In the genomic region with DNA sequence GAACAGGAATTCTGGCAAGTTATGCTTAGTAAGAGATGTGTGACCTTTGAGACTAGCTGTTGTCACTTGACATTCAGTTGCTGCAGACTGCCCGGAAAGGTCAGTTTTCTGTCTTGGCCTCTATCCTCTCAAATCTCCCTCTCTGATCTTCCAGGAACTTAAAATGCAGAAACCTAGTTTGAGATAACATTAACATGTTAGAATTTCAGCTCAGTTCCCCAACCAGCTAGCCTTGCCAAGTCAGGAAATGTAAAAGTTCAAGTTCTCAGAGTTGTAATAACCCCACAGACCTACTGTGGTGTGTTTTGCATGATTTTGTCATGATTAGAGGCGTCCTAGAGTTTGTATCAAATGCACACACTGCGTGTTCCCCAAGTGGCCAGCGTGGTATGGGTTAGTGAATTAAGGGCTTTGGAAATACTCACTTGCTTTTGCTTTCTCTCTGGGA, we compare ENCODE assay signal across 18 cellular contexts. TPM values are rescaled to one million over a fixed set of nuclear protein-coding genes. Genes with fewer than 3 reads are reported as not detected.
DNase-seq lines count a peak whose midpoint lies in the region; ATAC-seq, FAIRE-seq and TF ChIP-seq lines count a peak whose summit lies in the region.
"Had no signal": no experiment of that assay in that cellular context is flagged by ENCODE, and none has a peak within 500 bp of the region (broad histone marks: within the 10 kb centered on the region; RNA-seq: fewer than 3 reads in every experiment).

No MANE protein-coding gene starts in this region.

- no peaks in the 10 kb centered on the region for H3K27me3 ChIP-seq in BLaER1 treated with 17β-estradiol and CSF1 and Interleukin-3, amounts not matched to agents 10 nM and 100 nM
- H3K27me3 ChIP-seq in HepG2 (ENCODE audit: control insufficient read depth in 1 of 2, insufficient read depth in 2 of 2, low read length in 2 of 2): no peaks in the 10 kb centered on the region; a peak in 1 of 5 replicates

- peak overlapping the region; percentile 1 to 95 (median 85); a peak in 19 of 22 replicates for H3K4me2 ChIP-seq in BLaER1 treated with 17β-estradiol and CSF1 and Interleukin-3, amounts not matched to agents 10 nM and 100 nM
- no peak overlapping the region for H3K4me2 ChIP-seq in HepG2 (ENCODE audit: low read depth, low read length)

- peak overlapping the region; percentile 75 for H3K4me3 Mint-ChIP-seq in activated T-helper 1 cell treated with anti-CD3 and anti-CD28 coated beads, Interleukin-12 subunit alpha, Interleukin-12 subunit beta, Interleukin-2, Interleukin-4 antibody, amounts not matched to agents 30 ng/mL and 10 ng/mL and 1 ng/mL, durations not matched to agents 14 hours and 24 hours and 36 hours
- H3K4me3 Mint-ChIP-seq: H9 had no signal

- POLR2A ChIA-PET in GM10248 (lab: Yijun Ruan, JAX) (interaction anchor here (0.6 to 2.0 kb wide), 2 partner anchors 53 to 55 kb away, joined by 3 to 11 read pairs; a partner anchor contains a TSS), HepG2 (lab: Yijun Ruan, JAX) (interaction anchor here (1.7 kb wide), 1 partner anchor 118 kb away, joined by 5 read pairs; no protein-coding TSS in a partner anchor)

- peak; percentile 42 for ATAC-seq in HepG2
- ATAC-seq: sciatic nerve had no signal

- TF ChIP-seq RAD21 in HepG2 (CRISPR knock-in tag; IDR thresholded peaks at IDR 0.05): no peak

- H3K9ac ChIP-seq in BLaER1 treated with 17β-estradiol and CSF1 and Interleukin-3, amounts not matched to agents 10 nM and 100 nM: no peak overlapping the region
- H3K9ac ChIP-seq in HepG2 (ENCODE audit: insufficient read depth, low read depth, low read length): no peak overlapping the region

- BruUV-seq in HepG2 (replicated peaks; lab: Mats Ljungman, UMichigan): no TSS peak

- H3K9me3 ChIP-seq in BLaER1 treated with 17β-estradiol and CSF1 and Interleukin-3, amounts not matched to agents 10 nM and 100 nM (replicated peaks in 1 of 11): peaks cover 0 to 8% (median 0%) of the 10 kb centered on the region in 11 experiments; a peak in 3 of 22 replicates
- H3K9me3 ChIP-seq in HepG2 (ENCODE audit: low read length): no peaks in the 10 kb centered on the region

- H4K20me1 ChIP-seq in BLaER1 treated with 17β-estradiol and CSF1 and Interleukin-3, amounts not matched to agents 10 nM and 100 nM: peaks cover 0 to 26% (median 0%) of the 10 kb centered on the region in 11 experiments; a peak in 7 of 22 replicates
- no peaks in the 10 kb centered on the region for H4K20me1 ChIP-seq in HepG2 (ENCODE audit: insufficient read depth, low read length)

- peak overlapping the region; percentile 85 for H3K27ac Mint-ChIP-seq in activated T-helper 1 cell treated with anti-CD3 and anti-CD28 coated beads, Interleukin-12 subunit alpha, Interleukin-12 subunit beta, Interleukin-2, Interleukin-4 antibody, amounts not matched to agents 30 ng/mL and 10 ng/mL and 1 ng/mL, durations not matched to agents 14 hours and 24 hours and 36 hours
- H3K27ac Mint-ChIP-seq: H9 had no signal

- peak overlapping the region in 4 of 11 experiments; percentile 15 to 73 (median 39); a peak in 9 of 22 replicates for H3K27ac ChIP-seq in BLaER1 treated with 17β-estradiol and CSF1 and Interleukin-3, amounts not matched to agents 10 nM and 100 nM
- H3K27ac ChIP-seq in HepG2 (ENCODE audit: extremely low read length, insufficient read depth, low read length): no peak overlapping the region

- peaks cover 63 to 95% (median 78%) of the 10 kb centered on the region in 10 experiments for H3K4me1 ChIP-seq in BLaER1 treated with 17β-estradiol and CSF1 and Interleukin-3, amounts not matched to agents 10 nM and 100 nM
- peaks cover 16% of the 10 kb centered on the region for H3K4me1 ChIP-seq in HepG2 (ENCODE audit: insufficient read depth, low read length)

- no peaks in the 10 kb centered on the region for H3K27me3 Mint-ChIP-seq in activated T-helper 1 cell treated with anti-CD3 and anti-CD28 coated beads, Interleukin-12 subunit alpha, Interleukin-12 subunit beta, Interleukin-2, Interleukin-4 antibody, amounts not matched to agents 30 ng/mL and 10 ng/mL and 1 ng/mL, durations not matched to agents 14 hours and 24 hours and 36 hours (ENCODE audit: insufficient read depth)

- no peaks in the 10 kb centered on the region for H3K79me2 ChIP-seq in HepG2 (ENCODE audit: insufficient read depth, low read length)

- intact Hi-C loops in activated T-helper 1 cell treated with anti-CD3 and anti-CD28 coated beads, Interleukin-12 subunit alpha, Interleukin-12 subunit beta, Interleukin-2, Interleukin-4 antibody, amounts not matched to agents 30 ng/mL and 10 ng/mL and 1 ng/mL, durations not matched to agents 14 hours and 24 hours and 36 hours (cut with micrococcal nuclease): loop anchor here (1.0 to 5.0 kb wide), 7 partner anchors 18 to 353 kb away; a partner anchor contains a TSS
- intact Hi-C loops in HepG2 (cut with micrococcal nuclease; ENCODE audit: unreplicated experiment): no loop called here

- in situ Hi-C loops in HepG2 (cut with HindIII; ENCODE audit: extremely low pct_ligation_motif_present, low pct_unique_long_range_greater_than_20kb): no loop called here

- TF ChIP-seq POLR2A in HepG2 (IDR thresholded peaks at IDR 0.05; ENCODE audit: insufficient read depth in 1 of 2, low read depth in 2 of 2, low read length in 2 of 2): no peak

- no peaks in the 10 kb centered on the region for H3K9me3 Mint-ChIP-seq in activated T-helper 1 cell treated with anti-CD3 and anti-CD28 coated beads, Interleukin-12 subunit alpha, Interleukin-12 subunit beta, Interleukin-2, Interleukin-4 antibody, amounts not matched to agents 30 ng/mL and 10 ng/mL and 1 ng/mL, durations not matched to agents 14 hours and 24 hours and 36 hours

- no peak overlapping the region for H3K4me3 ChIP-seq in BLaER1 treated with 17β-estradiol and CSF1 and Interleukin-3, amounts not matched to agents 10 nM and 100 nM
- H3K4me3 ChIP-seq in HepG2 (replicated peaks in 1 of 3; ENCODE audit: insufficient read depth in 1 of 3, low read depth in 2 of 3, low read length in 3 of 3): no peak overlapping the region

- H3K36me3 Mint-ChIP-seq in activated T-helper 1 cell treated with anti-CD3 and anti-CD28 coated beads, Interleukin-12 subunit alpha, Interleukin-12 subunit beta, Interleukin-2, Interleukin-4 antibody, amounts not matched to agents 30 ng/mL and 10 ng/mL and 1 ng/mL, durations not matched to agents 14 hours and 24 hours and 36 hours (ENCODE audit: low read depth): peaks cover 3% of the 10 kb centered on the region

- H3K4me1 Mint-ChIP-seq in activated T-helper 1 cell treated with anti-CD3 and anti-CD28 coated beads, Interleukin-12 subunit alpha, Interleukin-12 subunit beta, Interleukin-2, Interleukin-4 antibody, amounts not matched to agents 30 ng/mL and 10 ng/mL and 1 ng/mL, durations not matched to agents 14 hours and 24 hours and 36 hours (ENCODE audit: low read depth): peaks cover 58% of the 10 kb centered on the region
- H3K4me1 Mint-ChIP-seq: H9 had no signal

- CTCF ChIA-PET in GM10248 (lab: Yijun Ruan, JAX) (interaction anchor here (0.6 to 17.6 kb wide), 12 partner anchors 9 to 170 kb away, joined by 3 to 420 read pairs (median 4); no protein-coding TSS in a partner anchor), HepG2 (lab: Yijun Ruan, JAX; ENCODE audit: low intra/inter-chr PET ratio, low total read pairs) (no interaction called here)

- no peak overlapping the region for H2AFZ ChIP-seq in HepG2 (ENCODE audit: low read length)

- peaks cover 0 to 15% (median 9%) of the 10 kb centered on the region in 11 experiments; a peak in 7 of 22 replicates for H3K36me3 ChIP-seq in BLaER1 treated with 17β-estradiol and CSF1 and Interleukin-3, amounts not matched to agents 10 nM and 100 nM
- no peaks in the 10 kb centered on the region for H3K36me3 ChIP-seq in HepG2 (replicated peaks in 1 of 2; ENCODE audit: control insufficient read depth in 1 of 2, insufficient read depth in 2 of 2, low read length in 2 of 2)

- no peak for DNase-seq in GM10248 (ENCODE audit: extremely low spot score)
- no peak for DNase-seq in activated T-helper 1 cell treated with anti-CD3 and anti-CD28 coated beads, Interleukin-12 subunit alpha, Interleukin-12 subunit beta, Interleukin-2, Interleukin-4 antibody, amounts not matched to agents 30 ng/mL and 10 ng/mL and 1 ng/mL, durations not matched to agents 14 hours and 24 hours and 36 hours (ENCODE audit: low spot score)
- no peak for DNase-seq in HepG2 (ENCODE audit: low spot score)
- no peak for DNase-seq in NCI-H2171 (lab: John Stamatoyannopoulos, UW)
- DNase-seq in cortex of kidney (lab: John Stamatoyannopoulos, UW): no peak
- no peak for DNase-seq in occipital lobe (lab: John Stamatoyannopoulos, UW)
- no peak for DNase-seq in SK-N-DZ (ENCODE audit: low spot score)
- DNase-seq: effector memory CD4-positive, alpha-beta T cell; H9; NCI-H1092; SHP77 treated with DMSO at 0.1 percent for 48 hours; stimulated activated naive CD4-positive, alpha-beta T cell; T1000 had no signal

- no peak for FAIRE-seq in HepG2 (lab: Jason Lieb, UNC)
- FAIRE-seq: bronchial epithelial cell, urothelium cell line had no signal

- no peak for TF ChIP-seq EP300 in HepG2 (IDR thresholded peaks at IDR 0.05; ENCODE audit: low read depth in 2 of 2, low read length in 2 of 2)
- TF ChIP-seq EP300 in HepG2 (CRISPR knock-in tag; IDR thresholded peaks at IDR 0.05; ENCODE audit: borderline replicate concordance): no peak

- TF ChIP-seq CTCF in GM10248 (IDR thresholded peaks at IDR 0.05; ENCODE audit: control extremely low read depth, extremely low read depth, low read depth, missing control alignments): peak; percentile 5
- no peak for TF ChIP-seq CTCF in HepG2 (CRISPR knock-in tag; IDR thresholded peaks at IDR 0.05)

- 50% methylated on average over 4 of the region's 4 CpGs for whole genome bisulfite sequencing in HepG2 (ENCODE audit: low lambda C conversion rate)

RNA-seq across cellular contexts. Expression of a gene that starts 46.6 kb away (rescaled TPM):
- total RNA-seq in activated T-helper 1 cell treated with anti-CD3 and anti-CD28 coated beads, Interleukin-12 subunit alpha, Interleukin-12 subunit beta, Interleukin-2, Interleukin-4 antibody, amounts not matched to agents 30 ng/mL and 10 ng/mL and 1 ng/mL, durations not matched to agents 14 hours and 24 hours and 36 hours: 22.0 and 22.1 TPM in 2 replicates
- 29.1 and 32.8 TPM in 2 replicates for total RNA-seq in HepG2 (2016; rRNA removed; fragmentation: Illumina TruSeq; extraction: Trizol)
- 22.6 TPM in 2 replicates for total RNA-seq in HepG2 (2016; cell fraction: cytosol; rRNA removed; fragmentation: Illumina TruSeq; extraction: Trizol; ENCODE audit: low read depth)
- total RNA-seq in HepG2 (2016; cell fraction: insoluble cytoplasmic fraction; rRNA removed; fragmentation: Illumina TruSeq; extraction: Trizol): 25.5 and 31.6 TPM in 2 replicates
- 56.6 and 61.9 TPM in 2 replicates for total RNA-seq in HepG2 (2016; cell fraction: membrane; rRNA removed; fragmentation: Illumina TruSeq; extraction: Trizol)
- 32.2 and 39.4 TPM in 2 replicates for total RNA-seq in HepG2 (2016; cell fraction: nucleus; rRNA removed; fragmentation: Illumina TruSeq; extraction: Trizol)
- polyA plus RNA-seq in HepG2 (2011; rRNA removed): 20.2 and 22.5 TPM in 2 replicates
- 21.7 and 22.6 TPM in 2 replicates for polyA plus RNA-seq in HepG2 (2011; cell fraction: cytosol; rRNA removed)
- polyA plus RNA-seq in HepG2 (2011; cell fraction: nucleus; rRNA removed): 114 and 123 TPM in 2 replicates
- polyA plus RNA-seq in HepG2 (2012): 26.8 and 53.2 TPM in 2 replicates
- 30.2 and 39.2 TPM in 2 replicates for polyA plus RNA-seq in HepG2 (2016; cell fraction: cytosol; fragmentation: Illumina TruSeq; extraction: Trizol; ENCODE audit: low read depth)
- 30.2 and 36.3 TPM in 2 replicates for polyA plus RNA-seq in HepG2 (2016; cell fraction: insoluble cytoplasmic fraction; fragmentation: Illumina TruSeq; extraction: Trizol; ENCODE audit: low read depth)
- polyA plus RNA-seq in HepG2 (2016; cell fraction: membrane; fragmentation: Illumina TruSeq; extraction: Trizol; ENCODE audit: low read depth): 58.4 and 62.7 TPM in 2 replicates
- polyA plus RNA-seq in HepG2 (2016; cell fraction: nucleus; fragmentation: Illumina TruSeq; extraction: Trizol; ENCODE audit: insufficient read depth, low read depth): 46.9 and 51.1 TPM in 2 replicates
- 5.3 and 29.0 TPM in 2 replicates for polyA minus RNA-seq in HepG2 (2011; rRNA and poly(A)+ RNA removed; ENCODE audit: low replicate concordance)
- polyA minus RNA-seq in HepG2 (2011; cell fraction: cytosol; rRNA and poly(A)+ RNA removed): 5.7 and 8.6 TPM in 2 replicates
- polyA minus RNA-seq in HepG2 (2011; cell fraction: nucleus; rRNA and poly(A)+ RNA removed): 42.6 and 44.8 TPM in 2 replicates
- 23.7 TPM for total RNA-seq in occipital lobe
- 13.9 and 17.0 TPM in 2 replicates for polyA plus RNA-seq in SK-N-DZ (2014; cell fraction: cytosol; rRNA removed)
- 14.2 and 18.0 TPM in 2 replicates for polyA plus RNA-seq in SK-N-DZ (2014; cell fraction: nucleus; rRNA removed)

RNA-seq across cellular contexts. Expression of a gene that starts 52.7 kb away (rescaled TPM):
- total RNA-seq in activated T-helper 1 cell treated with anti-CD3 and anti-CD28 coated beads, Interleukin-12 subunit alpha, Interleukin-12 subunit beta, Interleukin-2, Interleukin-4 antibody, amounts not matched to agents 30 ng/mL and 10 ng/mL and 1 ng/mL, durations not matched to agents 14 hours and 24 hours and 36 hours: 911 and 929 TPM in 2 replicates
- 0.07 and 0.09 TPM in 2 replicates for total RNA-seq in HepG2 (2016; rRNA removed; fragmentation: Illumina TruSeq; extraction: Trizol)
- not detected in 2 replicates for total RNA-seq in HepG2 (2016; cell fraction: cytosol; rRNA removed; fragmentation: Illumina TruSeq; extraction: Trizol; ENCODE audit: low read depth)
- total RNA-seq in HepG2 (2016; cell fraction: insoluble cytoplasmic fraction; rRNA removed; fragmentation: Illumina TruSeq; extraction: Trizol): 0.06 and 0.13 TPM in 2 replicates
- 0.19 and 0.21 TPM in 2 replicates for total RNA-seq in HepG2 (2016; cell fraction: membrane; rRNA removed; fragmentation: Illumina TruSeq; extraction: Trizol)
- total RNA-seq in HepG2 (2016; cell fraction: nucleus; rRNA removed; fragmentation: Illumina TruSeq; extraction: Trizol): 0.09 TPM in 1 of 2 replicates, not detected in the other
- 0.07 TPM in 2 replicates for polyA plus RNA-seq in HepG2 (2011; rRNA removed)
- 0.04 and 0.24 TPM in 2 replicates for polyA plus RNA-seq in HepG2 (2011; cell fraction: cytosol; rRNA removed)
- polyA plus RNA-seq in HepG2 (2011; cell fraction: nucleus; rRNA removed): 0.16 and 0.51 TPM in 2 replicates
- polyA plus RNA-seq in HepG2 (2012): 0.04 and 0.11 TPM in 2 replicates
- not detected in 2 replicates for polyA plus RNA-seq in HepG2 (2016; cell fraction: cytosol; fragmentation: Illumina TruSeq; extraction: Trizol; ENCODE audit: low read depth)
- polyA plus RNA-seq in HepG2 (2016; cell fraction: insoluble cytoplasmic fraction; fragmentation: Illumina TruSeq; extraction: Trizol; ENCODE audit: low read depth): 0.09 and 0.10 TPM in 2 replicates
- polyA plus RNA-seq in HepG2 (2016; cell fraction: membrane; fragmentation: Illumina TruSeq; extraction: Trizol; ENCODE audit: low read depth): 0.03 and 0.05 TPM in 2 replicates
- 0.11 and 0.30 TPM in 2 replicates for polyA plus RNA-seq in HepG2 (2016; cell fraction: nucleus; fragmentation: Illumina TruSeq; extraction: Trizol; ENCODE audit: insufficient read depth, low read depth)
- 0.72 TPM in 1 of 2 replicates, not detected in the other for polyA minus RNA-seq in HepG2 (2011; rRNA and poly(A)+ RNA removed; ENCODE audit: low replicate concordance)
- not detected in 2 replicates for polyA minus RNA-seq in HepG2 (2011; cell fraction: cytosol; rRNA and poly(A)+ RNA removed)
- polyA minus RNA-seq in HepG2 (2011; cell fraction: nucleus; rRNA and poly(A)+ RNA removed): 0.12 and 0.13 TPM in 2 replicates
- total RNA-seq in occipital lobe: 0.16 TPM
- not detected in 2 replicates for polyA plus RNA-seq in SK-N-DZ (2014; cell fraction: cytosol; rRNA removed)
- not detected in 2 replicates for polyA plus RNA-seq in SK-N-DZ (2014; cell fraction: nucleus; rRNA removed)
- total RNA-seq: bronchial epithelial cell, IMR-90 had no signal
- polyA plus RNA-seq: IMR-90 had no signal

Comparison
In these comparisons a context has a peak if more than half of its experiments do, and no peak if none do; other contexts are left out.
1. RNA of a gene that starts 52.7 kb away (total RNA-seq): 911 to 929 TPM in activated T-helper 1 cell treated with anti-CD3 and anti-CD28 coated beads, Interleukin-12 subunit alpha, Interleukin-12 subunit beta, Interleukin-2, Interleukin-4 antibody, amounts not matched to agents 30 ng/mL and 10 ng/mL and 1 ng/mL, durations not matched to agents 14 hours and 24 hours and 36 hours; 0.16 TPM in occipital lobe (single experiment) and 0.06 to 0.21 TPM in HepG2; every median in the first group is over 100 times any median in the second.